ENCODE assay signal across 23 cellular contexts in genomic region chr12:82994117-82994516, GRCh38.
"Had no signal": no experiment of that assay in that cellular context is flagged by ENCODE, and none has a peak within 500 bp of the region (broad histone marks: within the 10 kb centered on the region; RNA-seq: fewer than 3 reads in every experiment).

No MANE protein-coding gene starts in this region.

- H3K27me3 ChIP-seq: stomach, suprapubic skin, testis, thyroid gland, tibial nerve, transverse colon, upper lobe of left lung, upper lobe of right lung, uterus, vagina had no signal

- H3K4me3 ChIP-seq: stomach, suprapubic skin, testis, thoracic aorta, thyroid gland, tibial nerve, transverse colon, upper lobe of left lung, upper lobe of right lung, uterus, vagina had no signal

- H3K36me3 ChIP-seq: suprapubic skin, thoracic aorta, thyroid gland, tibial nerve, transverse colon, upper lobe of left lung, upper lobe of right lung, uterus, vagina had no signal

- H3K9me3 ChIP-seq: stomach, suprapubic skin, testis, thoracic aorta, thyroid gland, tibial nerve, transverse colon, upper lobe of left lung, upper lobe of right lung, uterus, vagina had no signal

- H3K4me1 ChIP-seq: suprapubic skin, testis, thyroid gland, tibial nerve, upper lobe of right lung, uterus, vagina had no signal

- DNase-seq: stimulated activated CD4-positive, alpha-beta T cell treated with anti-CD3 and anti-CD28 coated beads, Interleukin-2, amount 100 ng/mL, for 24 hours; stimulated activated CD4-positive, alpha-beta T cell treated with anti-CD3 and anti-CD28 coated beads, Interleukin-2, amount 100 ng/mL, for 48 hours; stimulated activated CD4-positive, alpha-beta T cell treated with anti-CD3 and anti-CD28 coated beads, Interleukin-4, amount 100 ng/mL, for 1 hour; stimulated activated CD4-positive, alpha-beta T cell treated with anti-CD3 and anti-CD28 coated beads, Interleukin-4, amount 100 ng/mL, for 24 hours; stimulated activated CD4-positive, alpha-beta T cell treated with anti-CD3 and anti-CD28 coated beads, Interleukin-4, amount 100 ng/mL, for 4 hours; stimulated activated CD8-positive, alpha-beta memory T cell treated with anti-CD3 and anti-CD28 coated beads, Interleukin-4, amount 100 ng/mL, for 48 hours; stimulated activated naive B cell treated with anti-CD40 and anti-IgM and Interleukin-4, amounts not matched to agents 10 μg/mL and 1 μg/mL and 100 μg/mL, for 72 hours; stimulated activated naive CD4-positive, alpha-beta T cell; stimulated activated naive CD4-positive, alpha-beta T cell treated with Interleukin-2 at 50 U/mL for 16 hours; stimulated activated naive CD8-positive, alpha-beta T cell treated with anti-CD3 and anti-CD28 coated beads, Interleukin-15, amount 100 ng/mL, for 72 hours; stimulated activated naive CD8-positive, alpha-beta T cell treated with anti-CD3 and anti-CD28 coated beads, Interleukin-15, Interleukin-2, amounts not matched to agents 100 U/mL and 50 U/mL, for 24 hours; stomach; substantia nigra; testis; thyroid gland; transverse colon; upper lobe of left lung; upper lobe of right lung; uterus had no signal

- H3K27ac ChIP-seq: stomach, suprapubic skin, testis, thoracic aorta, thyroid gland, tibial nerve, transverse colon, upper lobe of left lung, upper lobe of right lung, uterus, vagina had no signal
